In genomic region chr6:134754013-134754690, GRCh38 we compare ENCODE assay signal across 24 cellular contexts.
"Had no signal": no experiment of that assay in that cellular context is flagged by ENCODE, and none has a peak within 500 bp of the region (broad histone marks: within the 10 kb centered on the region; RNA-seq: fewer than 3 reads in every experiment).

No MANE protein-coding gene starts in this region.

- H3K9me3 Mint-ChIP-seq: natural killer cell treated with Interleukin-12 subunit alpha and Interleukin-12 subunit beta and Interleukin-15 and Interleukin-18, amount 100 ng/mL, for 72 hours; stimulated activated memory B cell treated with anti-CD40 and anti-IgM and Interleukin-4, amounts not matched to agents 10 μg/mL and 1 μg/mL and 100 μg/mL, for 72 hours; stimulated activated naive CD8-positive, alpha-beta T cell treated with anti-CD3 and anti-CD28 coated beads, Interleukin-15, amount 100 ng/mL, for 72 hours had no signal

- H3K27ac Mint-ChIP-seq: naive thymus-derived CD4-positive, alpha-beta T cell; natural killer cell treated with Interleukin-12 subunit alpha and Interleukin-12 subunit beta and Interleukin-15 and Interleukin-18, amount 100 ng/mL, for 72 hours; stimulated activated memory B cell treated with anti-CD40 and anti-IgM and Interleukin-4, amounts not matched to agents 10 μg/mL and 1 μg/mL and 100 μg/mL, for 72 hours; stimulated activated naive CD8-positive, alpha-beta T cell treated with anti-CD3 and anti-CD28 coated beads, Interleukin-15, amount 100 ng/mL, for 72 hours had no signal

- H3K27me3 Mint-ChIP-seq: stimulated activated memory B cell treated with anti-CD40 and anti-IgM and Interleukin-4, amounts not matched to agents 10 μg/mL and 1 μg/mL and 100 μg/mL, for 72 hours had no signal

- H3K9ac ChIP-seq: parathyroid adenoma had no signal

- H3K4me3 ChIP-seq: left ventricle myocardium inferior, lung, mucosa of descending colon, right atrium auricular region, right lobe of liver, smooth muscle cell, tibial nerve, upper lobe of left lung, vagina had no signal

- DNase-seq: hippocampal formation; kidney; left ventricle myocardium inferior; midbrain; mucosa of descending colon; naive thymus-derived CD4-positive, alpha-beta T cell; nucleus accumbens; right lobe of liver; stimulated activated CD4-positive, alpha-beta T cell treated with anti-CD3 and anti-CD28 coated beads, Interleukin-1b, Interleukin-23, amount 100 ng/mL, for 48 hours; stimulated activated CD4-positive, alpha-beta T cell treated with anti-CD3 and anti-CD28 coated beads, Interleukin-2, amount 100 ng/mL, for 48 hours; stimulated activated CD4-positive, alpha-beta T cell treated with anti-CD3 and anti-CD28 coated beads, Interleukin-4, amount 100 ng/mL, for 4 hours; stimulated activated CD8-positive, alpha-beta memory T cell treated with anti-CD3 and anti-CD28 coated beads, Interleukin-4, amount 100 ng/mL, for 48 hours; stimulated activated naive CD4-positive, alpha-beta T cell treated with Interleukin-2 at 50 U/mL for 16 hours; stimulated activated naive CD8-positive, alpha-beta T cell treated with anti-CD3 and anti-CD28 coated beads, Interleukin-15, amount 100 ng/mL, for 72 hours; substantia nigra; upper lobe of left lung had no signal

- H3K4me2 ChIP-seq: smooth muscle cell had no signal

- ATAC-seq: mucosa of descending colon; naive thymus-derived CD4-positive, alpha-beta T cell; natural killer cell treated with Interleukin-12 subunit alpha and Interleukin-12 subunit beta and Interleukin-15 and Interleukin-18, amount 100 ng/mL, for 72 hours; right lobe of liver; stimulated activated memory B cell treated with anti-CD40 and anti-IgM and Interleukin-4, amounts not matched to agents 10 μg/mL and 1 μg/mL and 100 μg/mL, for 72 hours; stimulated activated naive CD8-positive, alpha-beta T cell treated with anti-CD3 and anti-CD28 coated beads, Interleukin-15, amount 100 ng/mL, for 72 hours had no signal

- H3K79me2 ChIP-seq: parathyroid adenoma had no signal

- H3K27me3 ChIP-seq: right atrium auricular region, right lobe of liver, tibial nerve, upper lobe of left lung, vagina had no signal

- H3K36me3 Mint-ChIP-seq: natural killer cell treated with Interleukin-12 subunit alpha and Interleukin-12 subunit beta and Interleukin-15 and Interleukin-18, amount 100 ng/mL, for 72 hours; stimulated activated memory B cell treated with anti-CD40 and anti-IgM and Interleukin-4, amounts not matched to agents 10 μg/mL and 1 μg/mL and 100 μg/mL, for 72 hours had no signal

- H3K9me3 ChIP-seq: left ventricle myocardium inferior, mucosa of descending colon, right atrium auricular region, right lobe of liver, tibial nerve, upper lobe of left lung, vagina had no signal

- H3K27ac ChIP-seq: left ventricle myocardium inferior, parathyroid adenoma, right atrium auricular region, right lobe of liver, tibial nerve, upper lobe of left lung, vagina had no signal

- H3K4me1 ChIP-seq: left ventricle myocardium inferior, right atrium auricular region, tibial nerve, upper lobe of left lung, vagina had no signal

- H2AFZ ChIP-seq: parathyroid adenoma had no signal

- H3K4me3 Mint-ChIP-seq: naive thymus-derived CD4-positive, alpha-beta T cell; natural killer cell treated with Interleukin-12 subunit alpha and Interleukin-12 subunit beta and Interleukin-15 and Interleukin-18, amount 100 ng/mL, for 72 hours; stimulated activated memory B cell treated with anti-CD40 and anti-IgM and Interleukin-4, amounts not matched to agents 10 μg/mL and 1 μg/mL and 100 μg/mL, for 72 hours; stimulated activated naive CD8-positive, alpha-beta T cell treated with anti-CD3 and anti-CD28 coated beads, Interleukin-15, amount 100 ng/mL, for 72 hours had no signal

- H3K36me3 ChIP-seq: left ventricle myocardium inferior, right atrium auricular region, right lobe of liver, tibial nerve, upper lobe of left lung, vagina had no signal

- H3K4me1 Mint-ChIP-seq: stimulated activated memory B cell treated with anti-CD40 and anti-IgM and Interleukin-4, amounts not matched to agents 10 μg/mL and 1 μg/mL and 100 μg/mL, for 72 hours had no signal
